In the genomic region with DNA sequence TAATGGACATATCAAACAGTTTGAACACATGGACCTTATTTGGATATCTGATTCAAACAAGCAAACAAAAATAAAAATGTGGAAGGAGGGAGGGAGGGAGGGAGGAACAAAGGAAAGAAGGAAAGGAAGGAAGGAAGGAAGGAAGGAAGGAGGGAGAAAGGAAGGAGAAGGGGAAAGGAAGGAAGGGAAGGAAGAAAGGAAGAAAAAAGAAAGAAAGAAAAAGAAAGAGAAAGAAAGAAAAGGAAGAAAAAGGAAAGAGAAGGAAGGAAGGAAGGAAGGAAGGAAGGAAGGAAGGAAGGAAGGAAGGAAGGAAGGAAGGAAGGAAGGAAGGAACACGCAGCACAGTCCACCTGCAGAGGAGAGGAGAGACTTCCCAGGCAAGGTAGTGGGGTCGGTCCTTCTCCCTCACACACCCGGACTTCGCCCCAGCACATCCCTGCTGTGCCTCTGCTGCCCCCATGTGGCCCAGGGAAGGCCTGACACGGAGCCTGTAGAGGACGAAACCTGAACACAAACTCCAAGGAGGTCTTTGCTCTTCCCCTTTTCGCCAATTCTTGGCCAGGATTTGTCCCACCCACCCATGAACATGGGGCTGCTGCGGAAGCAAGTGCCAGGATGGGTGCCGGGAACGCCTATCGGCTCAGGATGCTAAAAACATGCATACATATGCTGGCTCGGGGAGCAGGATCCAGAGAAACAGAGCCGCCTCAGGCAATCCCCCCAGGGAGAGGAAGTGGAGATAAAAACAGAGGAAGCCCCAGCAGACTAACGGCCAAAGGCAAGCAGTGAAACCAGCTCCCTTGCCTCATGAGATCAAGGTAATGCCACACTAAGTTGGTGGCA, we compare ENCODE assay signal across 8 cellular contexts. TPM values are rescaled to one million over a fixed set of nuclear protein-coding genes. Genes with fewer than 3 reads are reported as not detected.
DNase-seq lines count a peak whose midpoint lies in the region; ATAC-seq and TF ChIP-seq lines count a peak whose summit lies in the region.

No MANE protein-coding gene starts in this region.

- peak; percentile 97 for TF ChIP-seq CTCF in foreskin fibroblast (IDR thresholded peaks at IDR 0.05; ENCODE audit: low read depth, low read length)

- in situ Hi-C loops in KBM-7 (cut with MboI; ENCODE audit: low pct_unique_long_range_greater_than_20kb, low sequenced_read_pairs): loop anchor here (25.0 kb wide), 1 partner anchor 237 kb away; no protein-coding TSS in a partner anchor

- H3K4me3 ChIP-seq in foreskin fibroblast (ENCODE audit: low read depth in 1 of 2, low read length in 2 of 2): no peak overlapping the region

- H3K4me3 Mint-ChIP-seq in activated T-helper 17 cell treated with anti-CD3 and anti-CD28 coated beads, Interleukin-2, amount 50 U/mL, for 72 hours: peak overlapping the region; percentile 5

- no peaks in the 10 kb centered on the region for H3K27me3 Mint-ChIP-seq in activated T-helper 17 cell treated with anti-CD3 and anti-CD28 coated beads, Interleukin-2, amount 50 U/mL, for 72 hours

- ATAC-seq in GM21737 (IDR thresholded peaks at IDR 0.05; ENCODE audit: unreplicated experiment): peak; percentile 70
- ATAC-seq in activated T-helper 17 cell treated with anti-CD3 and anti-CD28 coated beads, Interleukin-2, amount 50 U/mL, for 72 hours (replicated peaks): peak; percentile 60

- peak overlapping the region; percentile 4 for H3K27ac Mint-ChIP-seq in activated T-helper 17 cell treated with anti-CD3 and anti-CD28 coated beads, Interleukin-2, amount 50 U/mL, for 72 hours

- DNase-seq in DMS79 treated with DMSO at 0.1 percent for 48 hours (lab: John Stamatoyannopoulos, UW) (peak; percentile 60), KBM-7 (peak; percentile 90), RPMI7951 (ENCODE audit: low read depth) (peak; percentile 67), foreskin fibroblast (peak; percentile 58 to 90), non-pigmented ciliary epithelial cell (ENCODE audit: low read depth) (peak; percentile 41), stromal cell of bone marrow (ENCODE audit: low read depth) (peak; percentile 52)

- H3K36me3 Mint-ChIP-seq in activated T-helper 17 cell treated with anti-CD3 and anti-CD28 coated beads, Interleukin-2, amount 50 U/mL, for 72 hours (ENCODE audit: low read depth): peaks cover 90% of the 10 kb centered on the region

- peaks cover 21% of the 10 kb centered on the region for H3K4me1 Mint-ChIP-seq in activated T-helper 17 cell treated with anti-CD3 and anti-CD28 coated beads, Interleukin-2, amount 50 U/mL, for 72 hours

- no peaks in the 10 kb centered on the region for H3K9me3 Mint-ChIP-seq in activated T-helper 17 cell treated with anti-CD3 and anti-CD28 coated beads, Interleukin-2, amount 50 U/mL, for 72 hours

RNA-seq across cellular contexts. Expression of gene DGKI, which starts 52.3 kb away (rescaled TPM):
- 3.2 and 4.0 TPM in 2 replicates for total RNA-seq in RPMI7951 (2014; rRNA removed; shearing (Covaris generic))
- total RNA-seq in activated T-helper 17 cell treated with anti-CD3 and anti-CD28 coated beads, Interleukin-2, amount 50 U/mL, for 72 hours: 1 to 10 TPM; 2.0 to 9.2 TPM
